8 cellular contexts compared by ENCODE assay signal in genomic region chr14:63641473-63642228, GRCh38. TPM values are rescaled to one million over a fixed set of nuclear protein-coding genes. Genes with fewer than 3 reads are reported as not detected.
DNase-seq lines count a peak whose midpoint lies in the region; ATAC-seq and TF ChIP-seq lines count a peak whose summit lies in the region.

Gene WDR89, minus strand, starts transcription at chr14:63641871. Its CDS starts 41,929 bp downstream, at chr14:63599942.

- DNase-seq in NCI-H187 treated with DMSO at 0.1 percent for 48 hours (lab: John Stamatoyannopoulos, UW) = peak; percentile 100
- DNase-seq in anterior cingulate cortex (lab: John Stamatoyannopoulos, UW) = peak; percentile 79 to 99 (median 98)
- DNase-seq in right atrium auricular region (ENCODE audit: low spot score) = peak; percentile 99
- peak; percentile 96 to 98 for DNase-seq in psoas muscle
- DNase-seq in uterus = peak; percentile 97 to 98

- peaks cover 0 to 12% of the 10 kb centered on the region in 2 donors for H3K4me1 ChIP-seq in right atrium auricular region
- H3K4me1 ChIP-seq in psoas muscle = no peaks in the 10 kb centered on the region
- H3K4me1 ChIP-seq in uterus = no peaks in the 10 kb centered on the region

- intact Hi-C loops in T-helper 2 cell treated with Interferon-gamma antibody and Interleukin-4, amounts not matched to agents 100 ng/mL and 5 ng/mL, for 36 hours (cut with micrococcal nuclease) = loop anchor here (1.0 to 10.0 kb wide), 12 partner anchors 8 to 1461 kb away; partner anchors contain the start of genes CHURC1, MAX, MTHFD1 and PPP2R5E
- intact Hi-C loops in psoas muscle (cut with DNase I) (loop anchor here (5.0 kb wide), 2 partner anchors 86 to 99 kb away; partner anchors contain the start of genes PPP2R5E (in 1 of the 2) and SGPP1 (in 1 of the 2)), uterus (cut with DNase I; ENCODE audit: low total_unique reads) (no loop called here)

- H3K27me3 ChIP-seq in right atrium auricular region = no peaks in the 10 kb centered on the region
- H3K27me3 ChIP-seq in psoas muscle (ENCODE audit: insufficient read depth in 3 of 3, low read length in 2 of 3) = no peaks in the 10 kb centered on the region
- no peaks in the 10 kb centered on the region for H3K27me3 ChIP-seq in uterus

- 0% methylated on average over 59 to 60 of the region's 60 CpGs for WGBS in psoas muscle, 3 donors

- H3K9me3 ChIP-seq in right atrium auricular region = no peaks in the 10 kb centered on the region
- H3K9me3 ChIP-seq in psoas muscle = no peaks in the 10 kb centered on the region
- H3K9me3 ChIP-seq in uterus = no peaks in the 10 kb centered on the region

- no peaks in the 10 kb centered on the region for H3K36me3 ChIP-seq in right atrium auricular region
- H3K36me3 ChIP-seq in psoas muscle (ENCODE audit: insufficient read depth in 1 of 2, low read depth in 1 of 2) = no peaks in the 10 kb centered on the region
- H3K36me3 ChIP-seq in uterus = no peaks in the 10 kb centered on the region

- peak; percentile 58 to 77 for TF ChIP-seq CTCF in right atrium auricular region (IDR thresholded peaks at IDR 0.05)
- peak; percentile 88 for TF ChIP-seq CTCF in psoas muscle (IDR thresholded peaks at IDR 0.05)
- TF ChIP-seq CTCF in uterus (IDR thresholded peaks at IDR 0.05) = peak; percentile 58 to 78 (median 68)

- peak; percentile 41 to 71 for TF ChIP-seq POLR2A in uterus (IDR thresholded peaks at IDR 0.05)

- peak within 1 kb of the TSS; percentile 57 to 70 for H3K4me3 ChIP-seq in right atrium auricular region
- peak within 1 kb of the TSS; percentile 72 for H3K4me3 ChIP-seq in psoas muscle
- H3K4me3 ChIP-seq in uterus = peak within 1 kb of the TSS; percentile 56 to 57

- ATAC-seq in GM18502 (IDR thresholded peaks at IDR 0.05; ENCODE audit: poor library complexity, unreplicated experiment) = peak; percentile 88
- peak; percentile 86 for ATAC-seq in HG02970 (IDR thresholded peaks at IDR 0.05; ENCODE audit: low FRiP score, unreplicated experiment)
- peak; percentile 94 to 97 (median 96) for ATAC-seq in psoas muscle

- peak within 1 kb of the TSS; percentile 84 to 99 for H3K27ac ChIP-seq in right atrium auricular region
- peak within 1 kb of the TSS; percentile 95 for H3K27ac ChIP-seq in psoas muscle
- peak within 1 kb of the TSS; percentile 95 to 98 for H3K27ac ChIP-seq in uterus

RNA-seq across cellular contexts. Expression of gene WDR89, which starts in this region (rescaled TPM):
- 22.1 and 22.9 TPM in 2 replicates for total RNA-seq in T-helper 2 cell treated with Interferon-gamma antibody and Interleukin-4, amounts not matched to agents 100 ng/mL and 5 ng/mL, for 36 hours
- total RNA-seq in right atrium auricular region (1 to 10 TPM; 3.4 to 4.2 TPM), psoas muscle (10 to 100 TPM in 2 of 4 donors, 1 to 10 TPM in 2; 8.6 to 11.4 (median 10.0) TPM), uterus (10 to 100 TPM; 20.3 to 36.4 (median 32.1) TPM)
- polyA plus RNA-seq in psoas muscle = 10 to 100 TPM in 1 of 3 donors, 1 to 10 TPM in 2; 5.9 to 12.3 (median 9.7) TPM

Comparison
In these comparisons a context has a peak if more than half of its experiments do, and no peak if none do; other contexts are left out.
1. Peak in every context shown above with its lines: DNase-seq, ATAC-seq, H3K4me3 ChIP-seq and H3K27ac ChIP-seq.